18 cellular contexts compared by ENCODE assay signal in the genomic region with DNA sequence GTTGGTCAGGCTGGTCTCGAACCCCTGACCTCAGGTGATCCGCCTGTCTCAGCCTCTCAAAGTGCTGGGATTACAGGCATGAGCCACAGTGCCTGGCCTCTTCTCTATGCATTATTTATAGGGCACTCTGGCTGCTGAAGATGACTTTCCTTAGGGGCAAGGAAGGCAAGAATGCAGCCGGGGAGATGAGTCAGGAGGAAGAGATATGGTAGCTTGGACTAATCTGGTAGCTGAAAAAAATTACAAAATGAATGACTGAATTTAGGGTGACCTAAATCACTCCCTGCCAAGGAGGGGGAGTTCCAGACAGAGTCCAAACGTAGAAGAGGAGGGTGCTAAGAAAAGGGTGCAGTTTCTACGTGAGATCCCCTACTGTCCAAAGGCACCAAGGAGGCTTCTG. TPM values are rescaled to one million over a fixed set of nuclear protein-coding genes. Genes with fewer than 3 reads are reported as not detected.
DNase-seq lines count a peak whose midpoint lies in the region; ATAC-seq lines count a peak whose summit lies in the region.
"Had no signal": no experiment of that assay in that cellular context is flagged by ENCODE, and none has a peak within 500 bp of the region (broad histone marks: within the 10 kb centered on the region; RNA-seq: fewer than 3 reads in every experiment).

No MANE protein-coding gene starts in this region.

- CTCF ChIA-PET in activated naive CD4-positive, alpha-beta T cell treated with anti-CD3 and anti-CD28 coated beads for 36 hours (lab: Charles Lee) = no interaction called here

- intact Hi-C loops in activated naive CD4-positive, alpha-beta T cell treated with anti-CD3 and anti-CD28 coated beads for 36 hours (cut with micrococcal nuclease) = no loop called here

- H3K4me3 Mint-ChIP-seq in activated naive CD4-positive, alpha-beta T cell treated with anti-CD3 and anti-CD28 coated beads for 36 hours = no peak overlapping the region

- peak overlapping the region; percentile 59 for H3K27ac Mint-ChIP-seq in activated naive CD4-positive, alpha-beta T cell treated with anti-CD3 and anti-CD28 coated beads for 36 hours

- no peak for DNase-seq in activated naive CD4-positive, alpha-beta T cell treated with anti-CD3 and anti-CD28 coated beads for 36 hours
- DNase-seq in activated naive CD4-positive, alpha-beta T cell treated with Interleukin-2 at 50 U/mL for 16 hours = no peak
- peak; percentile 40 for DNase-seq in M059J (ENCODE audit: low read depth)
- DNase-seq in iris pigment epithelial cell (ENCODE audit: low read depth) = peak; percentile 29
- no peak for DNase-seq in retina
- DNase-seq in stimulated activated CD4-positive, alpha-beta T cell treated with anti-CD3 and anti-CD28 coated beads, Interleukin-4, amount 100 ng/mL, for 24 hours = no peak
- DNase-seq: 8988T, GF-D8, H7, KBM-7, MG63, NCI-H2029, NCI-H526 treated with DMSO at 0.1 percent for 48 hours, PC-9, Right ventricle myocardium superior, RPMI8226 had no signal

- no peak for ATAC-seq in HG02885 (IDR thresholded peaks at IDR 0.05; ENCODE audit: poor library complexity, unreplicated experiment)

- H3K4me1 Mint-ChIP-seq in activated naive CD4-positive, alpha-beta T cell treated with anti-CD3 and anti-CD28 coated beads for 36 hours (ENCODE audit: low read depth) = peaks cover 8% of the 10 kb centered on the region

- H3K27me3 Mint-ChIP-seq in activated naive CD4-positive, alpha-beta T cell treated with anti-CD3 and anti-CD28 coated beads for 36 hours (ENCODE audit: low read depth) = peaks cover 46% of the 10 kb centered on the region

- H3K9me3 Mint-ChIP-seq in activated naive CD4-positive, alpha-beta T cell treated with anti-CD3 and anti-CD28 coated beads for 36 hours = no peaks in the 10 kb centered on the region

- H3K36me3 Mint-ChIP-seq in activated naive CD4-positive, alpha-beta T cell treated with anti-CD3 and anti-CD28 coated beads for 36 hours (ENCODE audit: low read depth) = no peaks in the 10 kb centered on the region

RNA-seq across cellular contexts. Expression of a gene that starts 14.2 kb away (rescaled TPM):
- total RNA-seq in activated naive CD4-positive, alpha-beta T cell treated with anti-CD3 and anti-CD28 coated beads for 36 hours = not detected
- total RNA-seq in M059J (2014; rRNA removed; shearing (Covaris generic)) = not detected in 2 replicates
- total RNA-seq: H7, LHCN-M2, Right ventricle myocardium superior had no signal

Comparison
In these comparisons a context has a peak if more than half of its experiments do, and no peak if none do; other contexts are left out.
1. DNase-seq: peak in M059J (single experiment) and iris pigment epithelial cell (single experiment); none in activated naive CD4-positive, alpha-beta T cell treated with anti-CD3 and anti-CD28 coated beads for 36 hours (single experiment), activated naive CD4-positive, alpha-beta T cell treated with Interleukin-2 at 50 U/mL for 16 hours (single experiment), retina (single experiment) and stimulated activated CD4-positive, alpha-beta T cell treated with anti-CD3 and anti-CD28 coated beads, Interleukin-4, amount 100 ng/mL, for 24 hours (single experiment).